ENCODE assay signal across 29 cellular contexts in genomic region chr9:134676886-134677285, GRCh38. TPM values are rescaled to one million over a fixed set of nuclear protein-coding genes. Genes with fewer than 3 reads are reported as not detected.
DNase-seq lines count a peak whose midpoint lies in the region; ATAC-seq, FAIRE-seq and TF ChIP-seq lines count a peak whose summit lies in the region.
"Had no signal": no experiment of that assay in that cellular context is flagged by ENCODE, and none has a peak within 500 bp of the region (broad histone marks: within the 10 kb centered on the region; RNA-seq: fewer than 3 reads in every experiment).

No MANE protein-coding gene starts in this region.

- no peak overlapping the region for H4K91ac ChIP-seq in trophoblast cell (ENCODE audit: low read depth, low read length)

- peaks cover 0 to 2% of the 10 kb centered on the region in 2 donors for H3K4me1 ChIP-seq in kidney (ENCODE audit: control insufficient read depth in 1 of 2, insufficient read depth in 1 of 2, low read depth in 1 of 2, low read length in 2 of 2)
- peaks cover 23 to 32% of the 10 kb centered on the region in 2 experiments for H3K4me1 ChIP-seq in trophoblast cell (ENCODE audit: control insufficient read depth in 1 of 2, insufficient read depth in 2 of 2, low read length in 2 of 2)
- H3K4me1 ChIP-seq: BE2C, Caco-2 had no signal

- no peak overlapping the region for H3K4me2 ChIP-seq in trophoblast cell (ENCODE audit: low read length)
- H3K4me2 ChIP-seq: KMS-11, PC-9 had no signal

- H3K36me3 ChIP-seq in kidney (ENCODE audit: control insufficient read depth in 1 of 2, insufficient read depth in 2 of 2, low read length in 2 of 2), result no peaks in the 10 kb centered on the region
- H3K36me3 ChIP-seq in trophoblast cell (ENCODE audit: control insufficient read depth in 1 of 2, insufficient read depth in 2 of 2, low read length in 2 of 2), result peaks cover 13 to 22% of the 10 kb centered on the region in 2 experiments
- H3K36me3 ChIP-seq: BE2C had no signal

- no peak overlapping the region for H2AFZ ChIP-seq in trophoblast cell (ENCODE audit: insufficient read depth, low read length, poor library complexity)
- H2AFZ ChIP-seq: PC-9 had no signal

- H3K9ac ChIP-seq in kidney (ENCODE audit: low read length in 2 of 2), result no peak overlapping the region
- no peak overlapping the region for H3K9ac ChIP-seq in trophoblast cell (ENCODE audit: low read length)
- H3K9ac ChIP-seq: KMS-11 had no signal

- H3K23ac ChIP-seq in trophoblast cell (ENCODE audit: low read length), result no peak overlapping the region

- H2BK12ac ChIP-seq in trophoblast cell (ENCODE audit: low read length), result no peak overlapping the region

- peaks cover 3% of the 10 kb centered on the region for H3K27me3 Mint-ChIP-seq in activated naive CD4-positive, alpha-beta T cell treated with anti-CD3 and anti-CD28 coated beads for 36 hours (ENCODE audit: low read depth)
- H3K27me3 Mint-ChIP-seq in activated T-cell treated with anti-CD3 and anti-CD28 coated beads, Interleukin-2, amount 50 U/mL, for 4 hours (ENCODE audit: low read depth), result peaks cover 3% of the 10 kb centered on the region
- H3K27me3 Mint-ChIP-seq: IgD-negative memory B cell had no signal

- H3K4me3 ChIP-seq in kidney (ENCODE audit: low read length in 2 of 2) (no peak overlapping the region), trophoblast cell (ENCODE audit: low read depth, low read length) (no peak overlapping the region)
- H3K4me3 ChIP-seq: PC-9 had no signal

- H3K9me3 ChIP-seq in kidney (ENCODE audit: control insufficient read depth in 1 of 2, low read length in 2 of 2), result no peaks in the 10 kb centered on the region
- H3K9me3 ChIP-seq in trophoblast cell (ENCODE audit: insufficient read depth, low read depth, low read length), result no peaks in the 10 kb centered on the region
- H3K9me3 ChIP-seq: BE2C had no signal

- no peak overlapping the region for H2BK5ac ChIP-seq in trophoblast cell (ENCODE audit: low read depth, low read length, poor library complexity)

- H3K4ac ChIP-seq in trophoblast cell (ENCODE audit: low read depth, low read length), result peak overlapping the region; percentile 22

- H4K12ac ChIP-seq in trophoblast cell (ENCODE audit: low read depth, low read length), result no peak overlapping the region

- H3K4me3 Mint-ChIP-seq in activated naive CD4-positive, alpha-beta T cell treated with anti-CD3 and anti-CD28 coated beads for 36 hours, result no peak overlapping the region
- no peak overlapping the region for H3K4me3 Mint-ChIP-seq in activated T-cell treated with anti-CD3 and anti-CD28 coated beads, Interleukin-2, amount 50 U/mL, for 4 hours
- H3K4me3 Mint-ChIP-seq: CD8-positive, alpha-beta T cell; IgD-negative memory B cell had no signal

- H3K18ac ChIP-seq in trophoblast cell (ENCODE audit: low read length), result peak overlapping the region; percentile 3

- intact Hi-C loops in activated naive CD4-positive, alpha-beta T cell treated with anti-CD3 and anti-CD28 coated beads for 36 hours (cut with micrococcal nuclease), result no loop called here
- intact Hi-C loops in kidney (cut with DNase I), result no loop called here

- no peak overlapping the region for H2AK5ac ChIP-seq in trophoblast cell (ENCODE audit: low read length)

- no peaks in the 10 kb centered on the region for H3K4me1 Mint-ChIP-seq in activated naive CD4-positive, alpha-beta T cell treated with anti-CD3 and anti-CD28 coated beads for 36 hours (ENCODE audit: low read depth)
- no peaks in the 10 kb centered on the region for H3K4me1 Mint-ChIP-seq in activated T-cell treated with anti-CD3 and anti-CD28 coated beads, Interleukin-2, amount 50 U/mL, for 4 hours (ENCODE audit: low read depth)
- H3K4me1 Mint-ChIP-seq: IgD-negative memory B cell had no signal

- no peak overlapping the region for H2BK120ac ChIP-seq in trophoblast cell (ENCODE audit: insufficient read depth, low read length, poor library complexity)

- TF ChIP-seq CTCF in kidney (IDR thresholded peaks at IDR 0.05; ENCODE audit: borderline replicate concordance, extremely low read depth, insufficient read depth) (no peak), omental fat pad (IDR thresholded peaks at IDR 0.05) (no peak)

- no peak overlapping the region for H3K14ac ChIP-seq in trophoblast cell (ENCODE audit: low read length)

- CTCF ChIA-PET in activated naive CD4-positive, alpha-beta T cell treated with anti-CD3 and anti-CD28 coated beads for 36 hours (lab: Charles Lee), result no interaction called here

- H3K27ac Mint-ChIP-seq in activated naive CD4-positive, alpha-beta T cell treated with anti-CD3 and anti-CD28 coated beads for 36 hours, result no peak overlapping the region
- H3K27ac Mint-ChIP-seq: CD8-positive, alpha-beta T cell; IgD-negative memory B cell had no signal

- peak; percentile 2 for DNase-seq in activated naive CD4-positive, alpha-beta T cell treated with anti-CD3 and anti-CD28 coated beads, Interleukin-2, amount 50 U/mL, for 16 hours
- DNase-seq in activated naive CD4-positive, alpha-beta T cell treated with anti-CD3 and anti-CD28 coated beads for 36 hours, result no peak
- DNase-seq in kidney (peak; percentile 37), trophoblast cell (no peak), omental fat pad (ENCODE audit: low spot score) (no peak), NCI-H2107 treated with DMSO at 0.1 percent for 48 hours (lab: John Stamatoyannopoulos, UW; ENCODE audit: unreplicated experiment) (no peak)
- no peak for DNase-seq in activated T-cell treated with anti-CD3 and anti-CD28 coated beads, Interleukin-2, amount 50 U/mL, for 4 hours
- DNase-seq: BE2C; Caco-2; CD8-positive, alpha-beta T cell; DMS79; EL; GF-D8; HCEC 1CT; NCI-H1048; NCI-H1417; NCI-H1694; NCI-H2029 treated with DMSO at 0.1 percent for 48 hours; NCI-H2227 treated with DMSO at 0.1 percent for 48 hours; NCI-H526 treated with DMSO at 0.1 percent for 48 hours; PC-9; SHP77 had no signal

- no peak for ATAC-seq in activated T-cell treated with anti-CD3 and anti-CD28 coated beads, Interleukin-2, amount 50 U/mL, for 4 hours
- ATAC-seq in omental fat pad (ENCODE audit: low FRiP score) (no peak), HG02610 (IDR thresholded peaks at IDR 0.05; ENCODE audit: unreplicated experiment) (no peak)
- ATAC-seq: CD8-positive, alpha-beta T cell had no signal

- FAIRE-seq in kidney (lab: Jason Lieb, UNC), result no peak
- FAIRE-seq: GM12891, H1 had no signal

- H3K27ac ChIP-seq in kidney (ENCODE audit: low read depth in 2 of 2, low read length in 2 of 2) (no peak overlapping the region), trophoblast cell (ENCODE audit: low read depth, low read length) (no peak overlapping the region)
- H3K27ac ChIP-seq: 22Rv1, KMS-11, PC-9 had no signal

- H3K36me3 Mint-ChIP-seq in activated naive CD4-positive, alpha-beta T cell treated with anti-CD3 and anti-CD28 coated beads for 36 hours (ENCODE audit: low read depth), result no peaks in the 10 kb centered on the region
- H3K36me3 Mint-ChIP-seq in activated T-cell treated with anti-CD3 and anti-CD28 coated beads, Interleukin-2, amount 50 U/mL, for 4 hours (ENCODE audit: insufficient read depth), result no peaks in the 10 kb centered on the region
- H3K36me3 Mint-ChIP-seq: CD8-positive, alpha-beta T cell; IgD-negative memory B cell had no signal

- peaks cover 16% of the 10 kb centered on the region for H3K79me1 ChIP-seq in trophoblast cell (ENCODE audit: low read length)

- peaks cover 15% of the 10 kb centered on the region for H3K79me2 ChIP-seq in trophoblast cell (ENCODE audit: control insufficient read depth, insufficient read depth, low read length, poor library complexity)

- no CpG with 5 or more reads among the region's 6 CpGs for WGBS in trophoblast cell (ENCODE audit: extremely low coverage, insufficient coverage, insufficient read length)

- H3K27me3 ChIP-seq in trophoblast cell (ENCODE audit: insufficient read depth, low read length), result no peaks in the 10 kb centered on the region
- H3K27me3 ChIP-seq: BE2C had no signal

- H4K8ac ChIP-seq in trophoblast cell (ENCODE audit: low read depth, low read length), result no peak overlapping the region

- H3K9me3 Mint-ChIP-seq in activated naive CD4-positive, alpha-beta T cell treated with anti-CD3 and anti-CD28 coated beads for 36 hours, result peaks cover 8% of the 10 kb centered on the region
- peaks cover 20% of the 10 kb centered on the region for H3K9me3 Mint-ChIP-seq in activated T-cell treated with anti-CD3 and anti-CD28 coated beads, Interleukin-2, amount 50 U/mL, for 4 hours

RNA-seq across cellular contexts. Expression of gene COL5A1, which starts 35.3 kb away (rescaled TPM):
- total RNA-seq in activated naive CD4-positive, alpha-beta T cell treated with anti-CD3 and anti-CD28 coated beads for 36 hours, result under 1 TPM in 1 of 2 experiments, not detected in 1; 0.10 TPM
- total RNA-seq in kidney, result 23.8 TPM
- 2.4 TPM for polyA plus RNA-seq in kidney (ENCODE audit: insufficient read depth, low read depth, low replicate concordance)
- polyA plus RNA-seq in trophoblast cell (2013), result 431 and 476 TPM in 2 replicates
- under 1 TPM; 0.14 to 0.30 (median 0.21) TPM for total RNA-seq in activated T-cell treated with anti-CD3 and anti-CD28 coated beads, Interleukin-2, amount 50 U/mL, for 4 hours
- total RNA-seq in omental fat pad, result 10 to 100 TPM; 13.3 to 55.0 (median 27.0) TPM
- total RNA-seq: SK-MEL-5 had no signal
- polyA plus RNA-seq: IgD-negative memory B cell had no signal

Comparison
In these comparisons a context has a peak if more than half of its experiments do, and no peak if none do; other contexts are left out.
1. DNase-seq: peak in activated naive CD4-positive, alpha-beta T cell treated with anti-CD3 and anti-CD28 coated beads, Interleukin-2, amount 50 U/mL, for 16 hours (single experiment) and kidney (single experiment); none in activated naive CD4-positive, alpha-beta T cell treated with anti-CD3 and anti-CD28 coated beads for 36 hours (single experiment), trophoblast cell (0 of 2), activated T-cell treated with anti-CD3 and anti-CD28 coated beads, Interleukin-2, amount 50 U/mL, for 4 hours (single experiment), omental fat pad (single experiment) and NCI-H2107 treated with DMSO at 0.1 percent for 48 hours (single experiment).
2. RNA of gene COL5A1, which starts 35.3 kb away (total RNA-seq): 13.3 to 55.0 TPM in omental fat pad and 23.8 TPM in kidney (single experiment); 0.14 to 0.30 TPM in activated T-cell treated with anti-CD3 and anti-CD28 coated beads, Interleukin-2, amount 50 U/mL, for 4 hours and 0.10 TPM in activated naive CD4-positive, alpha-beta T cell treated with anti-CD3 and anti-CD28 coated beads for 36 hours; every median in the first group is over 10 times any median in the second.